Comparison of ENCODE assay signal across 38 cellular contexts in genomic region chr17:45982791-45983613, GRCh38. TPM values are rescaled to one million over a fixed set of nuclear protein-coding genes. Genes with fewer than 3 reads are reported as not detected.
"Had no signal": no experiment of that assay in that cellular context is flagged by ENCODE, and none has a peak within 500 bp of the region (broad histone marks: within the 10 kb centered on the region; RNA-seq: fewer than 3 reads in every experiment).

No MANE protein-coding gene starts in this region.

- H3K4me1 Mint-ChIP-seq: activated B cell treated with CpG ODN at 0.5 μM for 24 hours; activated CD4-positive, alpha-beta memory T cell treated with anti-CD3 and anti-CD28 coated beads, Interleukin-2, amount 10 ng/mL, durations not matched to agents 7 days and 5 days; activated CD4-positive, alpha-beta T cell treated with anti-CD3 and anti-CD28 coated beads, Interleukin-2, amount 10 ng/mL, durations not matched to agents 24 days and 14 days; activated naive CD4-positive, alpha-beta T cell treated with anti-CD3 and anti-CD28 coated beads, Interleukin-2, amount 10 ng/mL, durations not matched to agents 7 days and 5 days; activated naive CD4-positive, alpha-beta T cell treated with anti-CD3 and anti-CD28 coated beads, Interleukin-2, amount 50 U/mL, for 24 hours had no signal

- H3K27ac ChIP-seq: adrenal gland, body of pancreas, brain microvascular endothelial cell, breast epithelium, VCaP had no signal

- H3K36me3 Mint-ChIP-seq: activated CD8-positive, alpha-beta memory T cell treated with anti-CD3 and anti-CD28 coated beads, Interleukin-2, amount 10 ng/mL, durations not matched to agents 7 days and 5 days; activated naive CD4-positive, alpha-beta T cell treated with anti-CD3 and anti-CD28 coated beads, Interleukin-2, amount 10 ng/mL, durations not matched to agents 7 days and 5 days; activated naive CD4-positive, alpha-beta T cell treated with anti-CD3 and anti-CD28 coated beads, Interleukin-2, amount 50 U/mL, for 24 hours; activated naive CD8-positive, alpha-beta T cell; activated naive CD8-positive, alpha-beta T cell treated with anti-CD3 and anti-CD28 coated beads, Interleukin-2, amount 10 ng/mL, durations not matched to agents 7 days and 5 days had no signal

- H3K4me3 Mint-ChIP-seq: activated B cell treated with CpG ODN at 0.5 μM for 24 hours; activated CD4-positive, alpha-beta memory T cell treated with anti-CD3 and anti-CD28 coated beads, Interleukin-2, amount 10 ng/mL, durations not matched to agents 7 days and 5 days; activated CD4-positive, alpha-beta T cell treated with anti-CD3 and anti-CD28 coated beads, Interleukin-2, amount 10 ng/mL, durations not matched to agents 24 days and 14 days; activated CD8-positive, alpha-beta memory T cell treated with anti-CD3 and anti-CD28 coated beads, Interleukin-2, amount 10 ng/mL, durations not matched to agents 7 days and 5 days; activated CD8-positive, alpha-beta T cell treated with anti-CD3 and anti-CD28 coated beads, Interleukin-2, amount 10 ng/mL, durations not matched to agents 7 days and 5 days; activated naive CD4-positive, alpha-beta T cell treated with anti-CD3 and anti-CD28 coated beads, Interleukin-2, amount 10 ng/mL, durations not matched to agents 7 days and 5 days; activated naive CD4-positive, alpha-beta T cell treated with anti-CD3 and anti-CD28 coated beads, Interleukin-2, amount 50 U/mL, for 24 hours; activated naive CD8-positive, alpha-beta T cell; activated naive CD8-positive, alpha-beta T cell treated with anti-CD3 and anti-CD28 coated beads, Interleukin-2, amount 10 ng/mL, durations not matched to agents 7 days and 5 days; activated T-cell treated with anti-CD3 and anti-CD28 coated beads, Interleukin-2, amount 50 U/mL, for 24 hours; T-helper 1 cell treated with Interleukin-12 subunit alpha and Interleukin-12 subunit beta and Interleukin-4 antibody, amounts not matched to agents 30 μg/mL and 1 μg/mL, for 36 hours; T-helper 2 cell treated with Interferon-gamma antibody and Interleukin-4, amounts not matched to agents 5 μg/mL and 100 μg/mL, for 36 hours had no signal

- ATAC-seq: activated CD8-positive, alpha-beta memory T cell treated with anti-CD3 and anti-CD28 coated beads, Interleukin-2, amount 10 ng/mL, durations not matched to agents 7 days and 5 days; activated CD8-positive, alpha-beta T cell treated with anti-CD3 and anti-CD28 coated beads, Interleukin-2, amount 10 ng/mL, durations not matched to agents 7 days and 5 days; body of pancreas had no signal

- H3K27ac Mint-ChIP-seq: activated B cell treated with CpG ODN at 0.5 μM for 24 hours; activated CD4-positive, alpha-beta memory T cell treated with anti-CD3 and anti-CD28 coated beads, Interleukin-2, amount 10 ng/mL, durations not matched to agents 7 days and 5 days; activated CD4-positive, alpha-beta T cell treated with anti-CD3 and anti-CD28 coated beads, Interleukin-2, amount 10 ng/mL, durations not matched to agents 24 days and 14 days; activated CD8-positive, alpha-beta memory T cell treated with anti-CD3 and anti-CD28 coated beads, Interleukin-2, amount 10 ng/mL, durations not matched to agents 7 days and 5 days; activated CD8-positive, alpha-beta T cell treated with anti-CD3 and anti-CD28 coated beads, Interleukin-2, amount 10 ng/mL, durations not matched to agents 7 days and 5 days; activated naive CD4-positive, alpha-beta T cell treated with anti-CD3 and anti-CD28 coated beads, Interleukin-2, amount 10 ng/mL, durations not matched to agents 7 days and 5 days; activated naive CD4-positive, alpha-beta T cell treated with anti-CD3 and anti-CD28 coated beads, Interleukin-2, amount 50 U/mL, for 24 hours; activated naive CD8-positive, alpha-beta T cell; activated naive CD8-positive, alpha-beta T cell treated with anti-CD3 and anti-CD28 coated beads, Interleukin-2, amount 10 ng/mL, durations not matched to agents 7 days and 5 days; activated T-cell treated with anti-CD3 and anti-CD28 coated beads, Interleukin-2, amount 50 U/mL, for 24 hours; activated T-helper 2 cell treated with anti-CD3 and anti-CD28 coated beads, Interferon-gamma antibody, Interleukin-2, Interleukin-4, amounts not matched to agents 10 μg/mL and 5 μg/mL and 100 μg/mL, durations not matched to agents 14 hours and 24 hours and 36 hours; T-helper 1 cell treated with Interleukin-12 subunit alpha and Interleukin-12 subunit beta and Interleukin-4 antibody, amounts not matched to agents 30 μg/mL and 1 μg/mL, for 36 hours; T-helper 2 cell treated with Interferon-gamma antibody and Interleukin-4, amounts not matched to agents 5 μg/mL and 100 μg/mL, for 36 hours had no signal

- H3K9me3 Mint-ChIP-seq: activated B cell treated with CpG ODN at 0.5 μM for 24 hours; activated CD4-positive, alpha-beta memory T cell treated with anti-CD3 and anti-CD28 coated beads, Interleukin-2, amount 10 ng/mL, durations not matched to agents 7 days and 5 days; activated CD4-positive, alpha-beta T cell treated with anti-CD3 and anti-CD28 coated beads, Interleukin-2, amount 10 ng/mL, durations not matched to agents 24 days and 14 days; activated naive CD4-positive, alpha-beta T cell treated with anti-CD3 and anti-CD28 coated beads, Interleukin-2, amount 10 ng/mL, durations not matched to agents 7 days and 5 days; activated naive CD4-positive, alpha-beta T cell treated with anti-CD3 and anti-CD28 coated beads, Interleukin-2, amount 50 U/mL, for 24 hours; activated naive CD8-positive, alpha-beta T cell treated with anti-CD3 and anti-CD28 coated beads, Interleukin-2, amount 10 ng/mL, durations not matched to agents 7 days and 5 days; activated T-cell treated with anti-CD3 and anti-CD28 coated beads, Interleukin-2, amount 50 U/mL, for 24 hours; activated T-helper 2 cell treated with anti-CD3 and anti-CD28 coated beads, Interferon-gamma antibody, Interleukin-2, Interleukin-4, amounts not matched to agents 10 μg/mL and 5 μg/mL and 100 μg/mL, durations not matched to agents 14 hours and 24 hours and 36 hours; T-helper 1 cell treated with Interleukin-12 subunit alpha and Interleukin-12 subunit beta and Interleukin-4 antibody, amounts not matched to agents 30 μg/mL and 1 μg/mL, for 36 hours; T-helper 2 cell treated with Interferon-gamma antibody and Interleukin-4, amounts not matched to agents 5 μg/mL and 100 μg/mL, for 36 hours had no signal

- H3K27me3 Mint-ChIP-seq: activated B cell treated with CpG ODN at 0.5 μM for 24 hours; activated CD4-positive, alpha-beta memory T cell treated with anti-CD3 and anti-CD28 coated beads, Interleukin-2, amount 10 ng/mL, durations not matched to agents 7 days and 5 days; activated CD4-positive, alpha-beta T cell treated with anti-CD3 and anti-CD28 coated beads, Interleukin-2, amount 10 ng/mL, durations not matched to agents 24 days and 14 days; activated naive CD4-positive, alpha-beta T cell treated with anti-CD3 and anti-CD28 coated beads, Interleukin-2, amount 50 U/mL, for 24 hours; activated naive CD8-positive, alpha-beta T cell; activated T-cell treated with anti-CD3 and anti-CD28 coated beads, Interleukin-2, amount 50 U/mL, for 24 hours had no signal

- H3K27me3 ChIP-seq: adrenal gland, body of pancreas, brain microvascular endothelial cell, breast epithelium had no signal

- DNase-seq: activated B cell treated with CpG ODN at 0.5 μM for 24 hours; activated CD4-positive, alpha-beta memory T cell treated with anti-CD3 and anti-CD28 coated beads, Interleukin-2, amount 10 ng/mL, durations not matched to agents 7 days and 5 days; activated CD4-positive, alpha-beta T cell treated with anti-CD3 and anti-CD28 coated beads for 4 hours; activated CD4-positive, alpha-beta T cell treated with anti-CD3 and anti-CD28 coated beads, Interleukin-2, amount 10 ng/mL, durations not matched to agents 24 days and 14 days; activated CD4-positive, alpha-beta T cell treated with anti-CD3 and anti-CD28 coated beads, Interleukin-2, amount 50 U/mL, for 1 hour; activated CD4-positive, alpha-beta T cell treated with anti-CD3 and anti-CD28 coated beads, Interleukin-2, amount 50 U/mL, for 4 hours; activated CD4-positive, CD25-positive, alpha-beta regulatory T cell treated with anti-CD3 and anti-CD28 coated beads, Interleukin-2, amount 50 U/mL, for 72 hours; activated CD8-positive, alpha-beta memory T cell treated with anti-CD3 and anti-CD28 coated beads for 24 hours; activated CD8-positive, alpha-beta memory T cell treated with anti-CD3 and anti-CD28 coated beads, Interleukin-2, amount 10 ng/mL, durations not matched to agents 7 days and 5 days; activated CD8-positive, alpha-beta memory T cell treated with anti-CD3 and anti-CD28 coated beads, Interleukin-2, amount 50 U/mL, for 48 hours; activated CD8-positive, alpha-beta T cell treated with anti-CD3 and anti-CD28 coated beads, Interleukin-2, amount 10 ng/mL, durations not matched to agents 7 days and 5 days; activated effector memory CD4-positive, alpha-beta T cell treated with Interleukin-2 at 50 U/mL for 16 hours; activated gamma-delta T cell; activated naive CD4-positive, alpha-beta T cell treated with anti-CD3 and anti-CD28 coated beads, Interleukin-2, amount 10 ng/mL, durations not matched to agents 7 days and 5 days; activated naive CD4-positive, alpha-beta T cell treated with Interleukin-2 at 50 U/mL for 16 hours; activated naive CD8-positive, alpha-beta T cell treated with anti-CD3 and anti-CD28 coated beads, Interleukin-2, amount 10 ng/mL, durations not matched to agents 7 days and 5 days; activated T-cell treated with anti-CD3 and anti-CD28 coated beads, Interleukin-2, amount 50 U/mL, for 24 hours; activated T-cell treated with anti-CD3 and anti-CD28 coated beads, Interleukin-2, amount 50 U/mL, for 48 hours; adrenal gland; amniotic stem cell; body of pancreas; brain microvascular endothelial cell; central memory CD4-positive, alpha-beta T cell; SW 1271; T-helper 1 cell; T-helper 2 cell; T-helper 9 cell had no signal

- H3K4me1 ChIP-seq: adrenal gland, body of pancreas, breast epithelium had no signal

- H3K36me3 ChIP-seq: adrenal gland, brain microvascular endothelial cell, breast epithelium had no signal

- H3K4me3 ChIP-seq: adrenal gland, body of pancreas, breast epithelium had no signal

- FAIRE-seq: astrocyte, TTC549 had no signal

- H3K9me3 ChIP-seq: adrenal gland, body of pancreas, breast epithelium had no signal

RNA-seq across cellular contexts. Expression of gene STH, which starts 16.0 kb away (rescaled TPM):
- total RNA-seq: activated B cell treated with CpG ODN at 0.5 μM for 24 hours; activated CD4-positive, alpha-beta memory T cell treated with anti-CD3 and anti-CD28 coated beads, Interleukin-2, amount 10 ng/mL, durations not matched to agents 7 days and 5 days; activated CD4-positive, alpha-beta T cell treated with anti-CD3 and anti-CD28 coated beads, Interleukin-2, amount 10 ng/mL, durations not matched to agents 24 days and 14 days; activated CD8-positive, alpha-beta memory T cell treated with anti-CD3 and anti-CD28 coated beads, Interleukin-2, amount 10 ng/mL, durations not matched to agents 7 days and 5 days; activated CD8-positive, alpha-beta T cell treated with anti-CD3 and anti-CD28 coated beads, Interleukin-2, amount 10 ng/mL, durations not matched to agents 7 days and 5 days; activated naive CD8-positive, alpha-beta T cell treated with anti-CD3 and anti-CD28 coated beads, Interleukin-2, amount 10 ng/mL, durations not matched to agents 7 days and 5 days; activated T-helper 2 cell treated with anti-CD3 and anti-CD28 coated beads, Interferon-gamma antibody, Interleukin-2, Interleukin-4, amounts not matched to agents 10 μg/mL and 5 μg/mL and 100 μg/mL, durations not matched to agents 14 hours and 24 hours and 36 hours; adrenal gland; aorta; astrocyte; body of pancreas; breast epithelium; cardiac septum had no signal
- polyA plus RNA-seq: adrenal gland, aorta had no signal
